35 cellular contexts compared by ENCODE assay signal in genomic region chr12:123861392-123861791, GRCh38.
"Had no signal": no experiment of that assay in that cellular context is flagged by ENCODE, and none has a peak within 500 bp of the region (broad histone marks: within the 10 kb centered on the region; RNA-seq: fewer than 3 reads in every experiment).

No MANE protein-coding gene starts in this region.

- H3K9ac ChIP-seq: KMS-11 had no signal

- H3K4me3 ChIP-seq: MG63 had no signal

- DNase-seq: Karpas-422, Kasumi-1, MG63, MM.1S, MV-4-11, NCI-H1048, NCI-H1092, NCI-H1092 treated with DMSO at 0.1 percent for 48 hours, NCI-H1105, NCI-H1105 treated with DMSO at 0.1 percent for 48 hours, NCI-H1417, NCI-H1417 treated with DMSO at 0.1 percent for 48 hours, NCI-H1436, NCI-H1436 treated with DMSO at 0.1 percent for 48 hours, NCI-H146, NCI-H1694, NCI-H1694 treated with DMSO at 0.1 percent for 48 hours, NCI-H187, NCI-H187 treated with DMSO at 0.1 percent for 48 hours, NCI-H1930, NCI-H2029, NCI-H2029 treated with DMSO at 0.1 percent for 48 hours, NCI-H2081, NCI-H2081 treated with DMSO at 0.1 percent for 48 hours, NCI-H2107, NCI-H2171, NCI-H2171 treated with DMSO at 0.1 percent for 48 hours, NCI-H2227 treated with DMSO at 0.1 percent for 48 hours, NCI-H226, NCI-H345, NCI-H446, NCI-H446 treated with DMSO at 0.1 percent for 48 hours, NCI-H510A, NCI-H510A treated with DMSO at 0.1 percent for 48 hours had no signal

- H3K36me3 ChIP-seq: MG63 had no signal

- H3K4me2 ChIP-seq: KMS-11 had no signal

- H3K27ac ChIP-seq: KMS-11 had no signal

- H3K9me3 ChIP-seq: MG63 had no signal
